Comparison of ENCODE assay signal across 18 cellular contexts in genomic region chr11:66247295-66247694, GRCh38. TPM values are rescaled to one million over a fixed set of nuclear protein-coding genes. Genes with fewer than 3 reads are reported as not detected.
"Had no signal": no experiment of that assay in that cellular context is flagged by ENCODE, and none has a peak within 500 bp of the region (broad histone marks: within the 10 kb centered on the region; RNA-seq: fewer than 3 reads in every experiment).

No MANE protein-coding gene starts in this region.

- H3K27me3 Mint-ChIP-seq: memory B cell had no signal

- ATAC-seq: activated CD4-positive, CD25-positive, alpha-beta regulatory T cell treated with anti-CD3 and anti-CD28 coated beads, Interleukin-2, amount 50 U/mL, for 24 hours; gastrocnemius medialis had no signal

- H3K27ac Mint-ChIP-seq: memory B cell; T-helper 1 cell treated with Interleukin-12 subunit alpha and Interleukin-12 subunit beta and Interleukin-4 antibody, amounts not matched to agents 30 μg/mL and 1 μg/mL, for 36 hours had no signal

- H3K27ac ChIP-seq: coronary artery, gastrocnemius medialis, left ventricle myocardium inferior, parathyroid adenoma, stomach, thoracic aorta, uterus had no signal

- H3K4me3 ChIP-seq: coronary artery, gastrocnemius medialis, left ventricle myocardium inferior, stomach, thoracic aorta, uterus had no signal

- H3K4me3 Mint-ChIP-seq: memory B cell; neural crest cell; T-helper 1 cell treated with Interleukin-12 subunit alpha and Interleukin-12 subunit beta and Interleukin-4 antibody, amounts not matched to agents 30 μg/mL and 1 μg/mL, for 36 hours had no signal

- H3K36me3 ChIP-seq: uterus had no signal

- H3K4me1 Mint-ChIP-seq: neural crest cell had no signal

- H3K9me3 Mint-ChIP-seq: memory B cell; neural crest cell; T-helper 1 cell treated with Interleukin-12 subunit alpha and Interleukin-12 subunit beta and Interleukin-4 antibody, amounts not matched to agents 30 μg/mL and 1 μg/mL, for 36 hours had no signal

- H3K9me3 ChIP-seq: gastrocnemius medialis, left ventricle myocardium inferior, SK-N-SH, stomach, thoracic aorta, uterus had no signal

- DNase-seq: activated CD4-positive, alpha-beta T cell treated with anti-CD3 and anti-CD28 coated beads, Interleukin-2, amount 50 U/mL, for 48 hours; activated CD8-positive, alpha-beta memory T cell treated with anti-CD3 and anti-CD28 coated beads, Interleukin-2, amount 50 U/mL, for 48 hours; effector CD4-positive, alpha-beta T cell; gastrocnemius medialis; left ventricle myocardium inferior; retina; SK-N-SH; stimulated activated CD4-positive, alpha-beta T cell treated with anti-CD3 and anti-CD28 coated beads, Interleukin-4, amount 100 ng/mL, for 1 hour; stimulated activated CD8-positive, alpha-beta memory T cell treated with anti-CD3 and anti-CD28 coated beads, Interleukin-4, amount 100 ng/mL, for 48 hours; stomach; uterus had no signal

- H3K27me3 ChIP-seq: gastrocnemius medialis, stomach, uterus had no signal

RNA-seq across cellular contexts. Expression of gene CNIH2, which starts 30.7 kb away (rescaled TPM):
- total RNA-seq: gastrocnemius medialis, left ventricle myocardium inferior, stomach, thoracic aorta had no signal

RNA-seq across cellular contexts. Expression of gene TMEM151A, which starts 44.4 kb away (rescaled TPM):
- total RNA-seq: gastrocnemius medialis, left ventricle myocardium inferior had no signal
